ENCODE assay signal across 15 cellular contexts in the genomic region with DNA sequence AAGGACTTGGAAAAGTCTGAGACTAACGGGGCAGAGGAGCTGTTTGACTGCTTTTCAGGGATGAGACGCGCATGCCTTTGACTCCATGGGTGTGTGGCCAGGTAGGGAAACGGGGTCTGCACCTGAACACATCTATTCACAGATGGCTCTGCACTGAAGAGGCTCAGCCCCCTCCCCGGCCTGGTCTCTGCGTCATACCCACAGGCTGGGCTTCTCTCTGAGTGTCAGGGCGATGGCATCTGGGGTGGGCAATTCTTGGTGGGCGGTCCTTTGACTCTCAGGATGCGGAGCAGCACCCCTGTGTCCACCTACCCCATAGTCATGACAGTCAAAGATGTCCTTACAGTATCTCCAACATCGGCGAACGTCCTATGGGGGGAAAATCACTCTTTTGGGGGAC. TPM values are rescaled to one million over a fixed set of nuclear protein-coding genes. Genes with fewer than 3 reads are reported as not detected.
DNase-seq lines count a peak whose midpoint lies in the region; ATAC-seq and TF ChIP-seq lines count a peak whose summit lies in the region.
"Had no signal": no experiment of that assay in that cellular context is flagged by ENCODE, and none has a peak within 500 bp of the region (broad histone marks: within the 10 kb centered on the region; RNA-seq: fewer than 3 reads in every experiment).

No MANE protein-coding gene starts in this region.

- ATAC-seq in activated T-helper 17 cell treated with anti-CD3 and anti-CD28 coated beads, Interleukin-2, amount 50 U/mL, for 72 hours (replicated peaks) = no peak
- ATAC-seq in gastroesophageal sphincter (no peak), GM18858 (IDR thresholded peaks at IDR 0.05; ENCODE audit: unreplicated experiment) (no peak)
- ATAC-seq in stimulated activated memory B cell treated with anti-CD40 and anti-IgM and Interleukin-4, amounts not matched to agents 10 μg/mL and 1 μg/mL and 100 μg/mL, for 72 hours = no peak

- peaks cover 40% of the 10 kb centered on the region for H3K36me3 Mint-ChIP-seq in T-helper 1 cell treated with Interleukin-12 subunit alpha and Interleukin-12 subunit beta and Interleukin-4 antibody, amounts not matched to agents 30 μg/mL and 1 μg/mL, for 36 hours (ENCODE audit: low read depth)
- peaks cover 97% of the 10 kb centered on the region for H3K36me3 Mint-ChIP-seq in activated T-helper 17 cell treated with anti-CD3 and anti-CD28 coated beads, Interleukin-2, amount 50 U/mL, for 72 hours (ENCODE audit: low read depth)
- peaks cover 62% of the 10 kb centered on the region for H3K36me3 Mint-ChIP-seq in stimulated activated memory B cell treated with anti-CD40 and anti-IgM and Interleukin-4, amounts not matched to agents 10 μg/mL and 1 μg/mL and 100 μg/mL, for 72 hours

- H3K4me1 ChIP-seq in gastroesophageal sphincter (peaks cover 8 to 42% (median 21%) of the 10 kb centered on the region in 3 donors), sigmoid colon (peaks cover 0 to 50% (median 41%) of the 10 kb centered on the region in 4 donors)

- WGBS in gastroesophageal sphincter (ENCODE audit: low coverage in 1 of 2), 2 donors = 63% methylated on average over 5 of the region's 12 CpGs; no CpG with 5 or more reads in 1 of the 2 donors
- 89 to 95% methylated on average over 12 of the region's 12 CpGs for WGBS in sigmoid colon, 2 donors

- TF ChIP-seq EP300 in gastroesophageal sphincter (IDR thresholded peaks at IDR 0.05) = no peak
- no peak for TF ChIP-seq EP300 in sigmoid colon (IDR thresholded peaks at IDR 0.05)

- peak overlapping the region; percentile 15 for H3K27ac Mint-ChIP-seq in T-helper 1 cell treated with Interleukin-12 subunit alpha and Interleukin-12 subunit beta and Interleukin-4 antibody, amounts not matched to agents 30 μg/mL and 1 μg/mL, for 36 hours
- H3K27ac Mint-ChIP-seq in activated T-helper 17 cell treated with anti-CD3 and anti-CD28 coated beads, Interleukin-2, amount 50 U/mL, for 72 hours = peak overlapping the region; percentile 82
- H3K27ac Mint-ChIP-seq in stimulated activated memory B cell treated with anti-CD40 and anti-IgM and Interleukin-4, amounts not matched to agents 10 μg/mL and 1 μg/mL and 100 μg/mL, for 72 hours = no peak overlapping the region

- no peak overlapping the region for H3K4me3 Mint-ChIP-seq in T-helper 1 cell treated with Interleukin-12 subunit alpha and Interleukin-12 subunit beta and Interleukin-4 antibody, amounts not matched to agents 30 μg/mL and 1 μg/mL, for 36 hours
- peak overlapping the region; percentile 75 for H3K4me3 Mint-ChIP-seq in activated T-helper 17 cell treated with anti-CD3 and anti-CD28 coated beads, Interleukin-2, amount 50 U/mL, for 72 hours
- H3K4me3 Mint-ChIP-seq in stimulated activated memory B cell treated with anti-CD40 and anti-IgM and Interleukin-4, amounts not matched to agents 10 μg/mL and 1 μg/mL and 100 μg/mL, for 72 hours = no peak overlapping the region

- H3K4me3 ChIP-seq in gastroesophageal sphincter = no peak overlapping the region
- H3K4me3 ChIP-seq in sigmoid colon = no peak overlapping the region
- H3K4me3 ChIP-seq: upper lobe of right lung had no signal

- DNase-seq in T-helper 1 cell (no peak), sigmoid colon (no peak), NCI-H2107 treated with DMSO at 0.1 percent for 48 hours (lab: John Stamatoyannopoulos, UW; ENCODE audit: unreplicated experiment) (no peak)
- DNase-seq: 8988T; activated CD4-positive, alpha-beta T cell treated with anti-CD3 and anti-CD28 coated beads for 4 hours; CD4-positive, CD25-positive, alpha-beta regulatory T cell; NCI-H1417 treated with DMSO at 0.1 percent for 48 hours; OCI-M1; T-helper 2 cell had no signal

- H3K27ac ChIP-seq in gastroesophageal sphincter (peak overlapping the region; percentile 70 to 88 (median 72)), sigmoid colon (peak overlapping the region; percentile 56 to 84 (median 76))

- H3K27me3 ChIP-seq in gastroesophageal sphincter (no peaks in the 10 kb centered on the region), sigmoid colon (no peaks in the 10 kb centered on the region)
- H3K27me3 ChIP-seq: upper lobe of right lung had no signal

- H3K4me1 Mint-ChIP-seq in T-helper 1 cell treated with Interleukin-12 subunit alpha and Interleukin-12 subunit beta and Interleukin-4 antibody, amounts not matched to agents 30 μg/mL and 1 μg/mL, for 36 hours (ENCODE audit: low read depth) = peaks cover 53% of the 10 kb centered on the region
- peaks cover 54% of the 10 kb centered on the region for H3K4me1 Mint-ChIP-seq in activated T-helper 17 cell treated with anti-CD3 and anti-CD28 coated beads, Interleukin-2, amount 50 U/mL, for 72 hours
- peaks cover 15% of the 10 kb centered on the region for H3K4me1 Mint-ChIP-seq in stimulated activated memory B cell treated with anti-CD40 and anti-IgM and Interleukin-4, amounts not matched to agents 10 μg/mL and 1 μg/mL and 100 μg/mL, for 72 hours

- TF ChIP-seq CTCF in gastroesophageal sphincter (IDR thresholded peaks at IDR 0.05) (no peak), sigmoid colon (IDR thresholded peaks at IDR 0.05) (no peak)

- H3K36me3 ChIP-seq in gastroesophageal sphincter (no peaks in the 10 kb centered on the region), sigmoid colon (no peaks in the 10 kb centered on the region)
- H3K36me3 ChIP-seq: upper lobe of right lung had no signal

- H3K27me3 Mint-ChIP-seq in T-helper 1 cell treated with Interleukin-12 subunit alpha and Interleukin-12 subunit beta and Interleukin-4 antibody, amounts not matched to agents 30 μg/mL and 1 μg/mL, for 36 hours (ENCODE audit: low read depth) = no peaks in the 10 kb centered on the region
- H3K27me3 Mint-ChIP-seq in activated T-helper 17 cell treated with anti-CD3 and anti-CD28 coated beads, Interleukin-2, amount 50 U/mL, for 72 hours = no peaks in the 10 kb centered on the region
- H3K27me3 Mint-ChIP-seq in stimulated activated memory B cell treated with anti-CD40 and anti-IgM and Interleukin-4, amounts not matched to agents 10 μg/mL and 1 μg/mL and 100 μg/mL, for 72 hours = no peaks in the 10 kb centered on the region
- H3K27me3 Mint-ChIP-seq: CD4-positive, CD25-positive, alpha-beta regulatory T cell had no signal

- H3K9me3 Mint-ChIP-seq in T-helper 1 cell treated with Interleukin-12 subunit alpha and Interleukin-12 subunit beta and Interleukin-4 antibody, amounts not matched to agents 30 μg/mL and 1 μg/mL, for 36 hours = no peaks in the 10 kb centered on the region
- no peaks in the 10 kb centered on the region for H3K9me3 Mint-ChIP-seq in activated T-helper 17 cell treated with anti-CD3 and anti-CD28 coated beads, Interleukin-2, amount 50 U/mL, for 72 hours
- no peaks in the 10 kb centered on the region for H3K9me3 Mint-ChIP-seq in stimulated activated memory B cell treated with anti-CD40 and anti-IgM and Interleukin-4, amounts not matched to agents 10 μg/mL and 1 μg/mL and 100 μg/mL, for 72 hours
- H3K9me3 Mint-ChIP-seq: CD4-positive, CD25-positive, alpha-beta regulatory T cell had no signal

- TF ChIP-seq POLR2A in gastroesophageal sphincter (IDR thresholded peaks at IDR 0.05) (no peak), sigmoid colon (IDR thresholded peaks at IDR 0.05) (no peak)

- intact Hi-C loops in sigmoid colon (cut with DNase I) = no loop called here

- H3K9me3 ChIP-seq in gastroesophageal sphincter (no peaks in the 10 kb centered on the region), sigmoid colon (no peaks in the 10 kb centered on the region)
- H3K9me3 ChIP-seq: upper lobe of right lung had no signal

RNA-seq across cellular contexts. Expression of gene PFKP, which starts 23.0 kb away (rescaled TPM):
- total RNA-seq in activated T-helper 17 cell treated with anti-CD3 and anti-CD28 coated beads, Interleukin-2, amount 50 U/mL, for 72 hours = 100 to 1,000 TPM; 349 TPM
- total RNA-seq in gastroesophageal sphincter (100 to 1,000 TPM in 3 of 4 donors, 10 to 100 TPM in 1; 64.3 to 261 (median 107) TPM), sigmoid colon (10 to 100 TPM; 27.5 to 94.7 (median 58.4) TPM)
- polyA plus RNA-seq in sigmoid colon = 100 to 1,000 TPM in 1 of 3 donors, 10 to 100 TPM in 2; 26.4 to 105 (median 40.2) TPM
